In genomic region chr1:22104865-22105437, GRCh38 we compare ENCODE assay signal across 13 cellular contexts. TPM values are rescaled to one million over a fixed set of nuclear protein-coding genes. Genes with fewer than 3 reads are reported as not detected.
DNase-seq lines count a peak whose midpoint lies in the region; ATAC-seq, FAIRE-seq and TF ChIP-seq lines count a peak whose summit lies in the region.
"Had no signal": no experiment of that assay in that cellular context is flagged by ENCODE, and none has a peak within 500 bp of the region (broad histone marks: within the 10 kb centered on the region; RNA-seq: fewer than 3 reads in every experiment).

No MANE protein-coding gene starts in this region.

- H2AFZ ChIP-seq in neuronal stem cell (ENCODE audit: low read length) = no peak overlapping the region

- no peak overlapping the region for H3K4ac ChIP-seq in neuronal stem cell (ENCODE audit: low read length)

- H3K36me3 Mint-ChIP-seq in activated T-cell treated with anti-CD3 and anti-CD28 coated beads, Interleukin-2, amount 50 U/mL, for 24 hours (ENCODE audit: low read depth) = peaks cover 99% of the 10 kb centered on the region
- peaks cover 0 to 45% of the 10 kb centered on the region in 2 donors for H3K36me3 Mint-ChIP-seq in activated naive CD4-positive, alpha-beta T cell treated with anti-CD3 and anti-CD28 coated beads, Interleukin-2, amount 50 U/mL, for 72 hours

- H3K27ac Mint-ChIP-seq in activated T-cell treated with anti-CD3 and anti-CD28 coated beads, Interleukin-2, amount 50 U/mL, for 24 hours = peak overlapping the region; percentile 93
- H3K27ac Mint-ChIP-seq in activated naive CD4-positive, alpha-beta T cell treated with anti-CD3 and anti-CD28 coated beads, Interleukin-2, amount 50 U/mL, for 72 hours = peak overlapping the region; percentile 89 to 91

- no peak overlapping the region for H2BK15ac ChIP-seq in neuronal stem cell (ENCODE audit: low read length)

- FAIRE-seq in H54 (lab: Jason Lieb, UNC) = no peak
- FAIRE-seq: kidney, urothelium cell line had no signal

- H2AK5ac ChIP-seq in neuronal stem cell (ENCODE audit: low read depth, low read length) = no peak overlapping the region

- H3K9me3 ChIP-seq in neuronal stem cell (replicated peaks in 1 of 2; ENCODE audit: control insufficient read depth in 2 of 2, insufficient read depth in 1 of 2, low read depth in 1 of 2, low read length in 2 of 2) = no peaks in the 10 kb centered on the region
- H3K9me3 ChIP-seq: sigmoid colon, SJSA1 had no signal

- no peak overlapping the region for H3K9ac ChIP-seq in neuronal stem cell (ENCODE audit: low read depth, low read length, poor library complexity)

- H3K4me1 Mint-ChIP-seq in activated T-cell treated with anti-CD3 and anti-CD28 coated beads, Interleukin-2, amount 50 U/mL, for 24 hours (ENCODE audit: low read depth) = peaks cover 77% of the 10 kb centered on the region

- no peak overlapping the region for H3K14ac ChIP-seq in neuronal stem cell (ENCODE audit: low read length)

- H3K4me1 ChIP-seq in neuronal stem cell (ENCODE audit: control insufficient read depth in 2 of 2, insufficient read depth in 1 of 2, low read depth in 1 of 2, low read length in 2 of 2) = no peaks in the 10 kb centered on the region
- H3K4me1 ChIP-seq: SJSA1 had no signal

- no peak overlapping the region for H3K4me3 Mint-ChIP-seq in activated T-cell treated with anti-CD3 and anti-CD28 coated beads, Interleukin-2, amount 50 U/mL, for 24 hours
- H3K4me3 Mint-ChIP-seq: brain had no signal

- no peak overlapping the region for H4K8ac ChIP-seq in neuronal stem cell (ENCODE audit: low read depth, low read length)

- H3K9me3 Mint-ChIP-seq in activated T-cell treated with anti-CD3 and anti-CD28 coated beads, Interleukin-2, amount 50 U/mL, for 24 hours = peaks cover 5% of the 10 kb centered on the region
- H3K9me3 Mint-ChIP-seq in activated naive CD4-positive, alpha-beta T cell treated with anti-CD3 and anti-CD28 coated beads, Interleukin-2, amount 50 U/mL, for 72 hours = peaks cover 0 to 5% of the 10 kb centered on the region in 2 donors
- H3K9me3 Mint-ChIP-seq: brain had no signal

- no peaks in the 10 kb centered on the region for H3K27me3 ChIP-seq in neuronal stem cell (ENCODE audit: control insufficient read depth in 3 of 3, insufficient read depth in 3 of 3, low read depth in 1 of 3, low read length in 3 of 3)
- H3K27me3 ChIP-seq: sigmoid colon, SJSA1 had no signal

- H3K27ac ChIP-seq in neuronal stem cell (replicated peaks; ENCODE audit: low read length) = no peak overlapping the region
- H3K27ac ChIP-seq: sigmoid colon, SJSA1 had no signal

- peak; percentile 69 to 80 for ATAC-seq in activated naive CD4-positive, alpha-beta T cell treated with anti-CD3 and anti-CD28 coated beads, Interleukin-2, amount 50 U/mL, for 72 hours

- H4K91ac ChIP-seq in neuronal stem cell (ENCODE audit: low read depth, low read length, poor library complexity) = no peak overlapping the region

- no peak overlapping the region for H3K18ac ChIP-seq in neuronal stem cell (ENCODE audit: low read length)

- no peak overlapping the region for H2BK120ac ChIP-seq in neuronal stem cell (ENCODE audit: low read depth, low read length)

- H3K4me2 ChIP-seq in neuronal stem cell (ENCODE audit: insufficient read depth, low read length, poor library complexity, severe bottlenecking) = no peak overlapping the region

- no peak overlapping the region for H3K23ac ChIP-seq in neuronal stem cell (ENCODE audit: low read depth, low read length, poor library complexity)

- DNase-seq in activated T-cell treated with anti-CD3 and anti-CD28 coated beads, Interleukin-2, amount 50 U/mL, for 24 hours = no peak
- no peak for DNase-seq in activated T-cell treated with anti-CD3 and anti-CD28 coated beads, Interleukin-2, amount 50 U/mL, for 1 hour
- peak; percentile 39 for DNase-seq in T-helper 22 cell (ENCODE audit: low read depth)
- DNase-seq in activated naive CD4-positive, alpha-beta T cell treated with anti-CD3 and anti-CD28 coated beads, Interleukin-2, amount 50 U/mL, for 72 hours (ENCODE audit: low spot score in 2 of 2) = no peak
- peak; percentile 15 to 26 for DNase-seq in stimulated activated CD8-positive, alpha-beta memory T cell treated with anti-CD3 and anti-CD28 coated beads, Interleukin-15, amount 100 ng/mL, for 48 hours (ENCODE audit: low read depth in 2 of 2)
- no peak for DNase-seq in foreskin fibroblast
- DNase-seq in neuronal stem cell (ENCODE audit: low spot score) = no peak
- DNase-seq in H54 (ENCODE audit: insufficient read length, low spot score) = no peak
- DNase-seq: kidney, sigmoid colon had no signal

- TF ChIP-seq CTCF in foreskin fibroblast (IDR thresholded peaks at IDR 0.05; ENCODE audit: low read depth, low read length) = no peak

- TF ChIP-seq POLR2A in H54 (IDR thresholded peaks at IDR 0.05; ENCODE audit: low read depth, low read length) = no peak

- H2BK5ac ChIP-seq in neuronal stem cell (ENCODE audit: low read length) = no peak overlapping the region

- peaks cover 0 to 50% of the 10 kb centered on the region in 2 donors for H3K36me3 ChIP-seq in neuronal stem cell (replicated peaks in 1 of 2; ENCODE audit: control insufficient read depth in 2 of 2, insufficient read depth in 2 of 2, low read length in 2 of 2)

- no peaks in the 10 kb centered on the region for H3K79me1 ChIP-seq in neuronal stem cell (ENCODE audit: low read depth, low read length)

- no peaks in the 10 kb centered on the region for H3K27me3 Mint-ChIP-seq in activated T-cell treated with anti-CD3 and anti-CD28 coated beads, Interleukin-2, amount 50 U/mL, for 24 hours
- H3K27me3 Mint-ChIP-seq: brain had no signal

- H2BK12ac ChIP-seq in neuronal stem cell (ENCODE audit: low read length) = no peak overlapping the region

- no peak overlapping the region for H3K4me3 ChIP-seq in foreskin fibroblast (ENCODE audit: low read depth in 1 of 2, low read length in 2 of 2)
- no peak overlapping the region for H3K4me3 ChIP-seq in neuronal stem cell (ENCODE audit: low read length in 2 of 2)
- H3K4me3 ChIP-seq: sigmoid colon, SJSA1 had no signal

- WGBS in neuronal stem cell (ENCODE audit: extremely low coverage in 2 of 2, insufficient read length in 2 of 2, insufficient replicate concordance in 1 of 2), 2 donors = no CpG with 5 or more reads among the region's 6 CpGs

RNA-seq across cellular contexts. Expression of gene WNT4, which starts 37.9 kb away (rescaled TPM):
- not detected for total RNA-seq in activated naive CD4-positive, alpha-beta T cell treated with anti-CD3 and anti-CD28 coated beads, Interleukin-2, amount 50 U/mL, for 72 hours
- not detected for polyA plus RNA-seq in neuronal stem cell (2013, experiment 1 of 2)
- polyA plus RNA-seq in neuronal stem cell (2013, experiment 2 of 2) = not detected
- total RNA-seq: SJSA1 had no signal

RNA-seq across cellular contexts. Expression of gene CDC42, which starts 52.4 kb away (rescaled TPM):
- total RNA-seq in activated naive CD4-positive, alpha-beta T cell treated with anti-CD3 and anti-CD28 coated beads, Interleukin-2, amount 50 U/mL, for 72 hours = 100 to 1,000 TPM; 266 to 331 TPM
- 207 TPM for polyA plus RNA-seq in neuronal stem cell (2013, experiment 1 of 2)
- 210 TPM for polyA plus RNA-seq in neuronal stem cell (2013, experiment 2 of 2)

Comparison
In these comparisons a context has a peak if more than half of its experiments do, and no peak if none do; other contexts are left out.
1. DNase-seq: peak in T-helper 22 cell (single experiment) and stimulated activated CD8-positive, alpha-beta memory T cell treated with anti-CD3 and anti-CD28 coated beads, Interleukin-15, amount 100 ng/mL, for 48 hours (2 of 2); none in activated T-cell treated with anti-CD3 and anti-CD28 coated beads, Interleukin-2, amount 50 U/mL, for 24 hours (single experiment), activated T-cell treated with anti-CD3 and anti-CD28 coated beads, Interleukin-2, amount 50 U/mL, for 1 hour (single experiment), activated naive CD4-positive, alpha-beta T cell treated with anti-CD3 and anti-CD28 coated beads, Interleukin-2, amount 50 U/mL, for 72 hours (0 of 2), foreskin fibroblast (0 of 2), neuronal stem cell (single experiment) and H54 (single experiment).